Comparison of ENCODE assay signal across 37 cellular contexts in the genomic region with DNA sequence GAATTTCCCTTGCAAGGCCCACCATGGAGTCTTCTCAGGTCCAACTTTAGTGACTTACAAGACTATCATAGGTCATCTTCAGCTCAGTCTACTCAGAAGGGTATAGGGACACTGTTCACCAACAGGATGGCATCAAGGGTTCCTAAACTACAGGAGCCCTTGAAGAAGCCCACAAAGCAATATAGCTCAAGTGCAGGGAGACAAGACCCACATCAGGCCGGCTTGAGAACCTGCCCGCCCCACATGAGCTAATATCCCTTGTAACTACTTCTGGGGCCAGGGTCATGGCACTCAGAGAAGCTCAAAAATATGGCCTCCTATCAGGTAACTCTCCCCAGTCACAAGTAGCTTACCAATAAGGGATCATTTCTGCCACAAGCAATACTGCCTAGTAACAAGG.
A peak's percentile ranks its signal among the peaks of the same experiment; 100 is the strongest.
DNase-seq lines count a peak whose midpoint lies in the region; ATAC-seq, FAIRE-seq and TF ChIP-seq lines count a peak whose summit lies in the region.
"Had no signal": no experiment of that assay in that cellular context is flagged by ENCODE, and none has a peak within 500 bp of the region (broad histone marks: within the 10 kb centered on the region; RNA-seq: fewer than 3 reads in every experiment).

No MANE protein-coding gene starts in this region.

- H3K36me3 ChIP-seq in right atrium auricular region (no peaks in the 10 kb centered on the region), esophagus muscularis mucosa (no peaks in the 10 kb centered on the region), lung (ENCODE audit: control insufficient read depth in 2 of 2, insufficient read depth in 2 of 2, low read length in 2 of 2) (no peaks in the 10 kb centered on the region), kidney (ENCODE audit: control insufficient read depth in 1 of 2, insufficient read depth in 2 of 2, low read length in 2 of 2) (no peaks in the 10 kb centered on the region)
- H3K36me3 ChIP-seq: BE2C; BLaER1; BLaER1 treated with 17β-estradiol and CSF1 and Interleukin-3, amounts not matched to agents 10 nM and 100 nM had no signal

- H3K4me3 ChIP-seq in right atrium auricular region = no peak overlapping the region
- no peak overlapping the region for H3K4me3 ChIP-seq in esophagus muscularis mucosa
- no peak overlapping the region for H3K4me3 ChIP-seq in lung
- no peak overlapping the region for H3K4me3 ChIP-seq in kidney (ENCODE audit: low read length in 2 of 2)
- H3K4me3 ChIP-seq: A549; BLaER1; BLaER1 treated with 17β-estradiol and CSF1 and Interleukin-3, amounts not matched to agents 10 nM and 100 nM had no signal

- no peak for TF ChIP-seq CTCF in activated CD8-positive, alpha-beta T cell treated with anti-CD3 and anti-CD28 coated beads for 36 hours (IDR thresholded peaks at IDR 0.05)
- no peak for TF ChIP-seq CTCF in right atrium auricular region (IDR thresholded peaks at IDR 0.05)
- no peak for TF ChIP-seq CTCF in esophagus muscularis mucosa (IDR thresholded peaks at IDR 0.05)
- TF ChIP-seq CTCF in lung (IDR thresholded peaks at IDR 0.05; ENCODE audit: control extremely low read depth, extremely low read depth) = no peak
- no peak for TF ChIP-seq CTCF in kidney (IDR thresholded peaks at IDR 0.05; ENCODE audit: borderline replicate concordance, extremely low read depth, insufficient read depth)

- peak; percentile 1 for DNase-seq in activated CD8-positive, alpha-beta T cell treated with anti-CD3 and anti-CD28 coated beads, Interleukin-2, amount 10 ng/mL, durations not matched to agents 7 days and 5 days
- no peak for DNase-seq in activated CD8-positive, alpha-beta T cell treated with anti-CD3 and anti-CD28 coated beads for 36 hours
- peak; percentile 48 for DNase-seq in right atrium auricular region (ENCODE audit: low spot score)
- DNase-seq in Right ventricle myocardium superior = no peak
- DNase-seq in esophagus muscularis mucosa (ENCODE audit: extremely low spot score) = peak; percentile 66
- DNase-seq in lung (ENCODE audit: low spot score) = peak; percentile 13
- DNase-seq in kidney = no peak
- DNase-seq: 8988T; ACHN; AML-193; BE2C; C1 segment of cervical spinal cord; Caco-2; Calu3; CD4-positive, alpha-beta memory T cell; CD4-positive, alpha-beta T cell; CD4-positive, CD25-positive, alpha-beta regulatory T cell; CD8-positive, alpha-beta memory T cell; CD8-positive, alpha-beta T cell; COR-L47; DMS 273 treated with DMSO at 0.1 percent for 48 hours; DMS153; DMS53; DMS79; DMS79 treated with DMSO at 0.1 percent for 48 hours; DND-41; EL had no signal

- intact Hi-C loops in activated CD8-positive, alpha-beta T cell treated with anti-CD3 and anti-CD28 coated beads for 36 hours (cut with micrococcal nuclease) = no loop called here
- intact Hi-C loops in Right ventricle myocardium superior (cut with DNase I) (no loop called here), esophagus muscularis mucosa (cut with DNase I) (no loop called here), kidney (cut with DNase I) (no loop called here)

- H3K4me1 Mint-ChIP-seq in activated CD8-positive, alpha-beta T cell treated with anti-CD3 and anti-CD28 coated beads, Interleukin-2, amount 10 ng/mL, durations not matched to agents 7 days and 5 days (ENCODE audit: low read depth) = no peaks in the 10 kb centered on the region
- H3K4me1 Mint-ChIP-seq in activated CD8-positive, alpha-beta T cell treated with anti-CD3 and anti-CD28 coated beads for 36 hours (ENCODE audit: low read depth) = no peaks in the 10 kb centered on the region
- H3K4me1 Mint-ChIP-seq: B cell; CD4-positive, alpha-beta memory T cell; CD4-positive, CD25-positive, alpha-beta regulatory T cell; CD8-positive, alpha-beta memory T cell had no signal

- POLR2A ChIA-PET in activated CD8-positive, alpha-beta T cell treated with anti-CD3 and anti-CD28 coated beads, Interleukin-2, amount 10 ng/mL, durations not matched to agents 7 days and 5 days (lab: Charles Lee) = no interaction called here
- POLR2A ChIA-PET in activated CD8-positive, alpha-beta T cell treated with anti-CD3 and anti-CD28 coated beads for 36 hours (lab: Charles Lee) = no interaction called here

- no peak overlapping the region for H3K9ac ChIP-seq in kidney (ENCODE audit: low read length in 2 of 2)
- H3K9ac ChIP-seq: BLaER1; BLaER1 treated with 17β-estradiol and CSF1 and Interleukin-3, amounts not matched to agents 10 nM and 100 nM had no signal

- no peak for TF ChIP-seq EP300 in esophagus muscularis mucosa (IDR thresholded peaks at IDR 0.05)

- H3K27ac Mint-ChIP-seq in activated CD8-positive, alpha-beta T cell treated with anti-CD3 and anti-CD28 coated beads, Interleukin-2, amount 10 ng/mL, durations not matched to agents 7 days and 5 days = no peak overlapping the region
- no peak overlapping the region for H3K27ac Mint-ChIP-seq in activated CD8-positive, alpha-beta T cell treated with anti-CD3 and anti-CD28 coated beads for 36 hours
- H3K27ac Mint-ChIP-seq: B cell; CD14-positive monocyte; CD4-positive, alpha-beta memory T cell; CD4-positive, alpha-beta T cell; CD4-positive, CD25-positive, alpha-beta regulatory T cell; CD8-positive, alpha-beta memory T cell; CD8-positive, alpha-beta T cell had no signal

- H3K27me3 Mint-ChIP-seq in activated CD8-positive, alpha-beta T cell treated with anti-CD3 and anti-CD28 coated beads, Interleukin-2, amount 10 ng/mL, durations not matched to agents 7 days and 5 days (ENCODE audit: low read depth) = peaks cover 8% of the 10 kb centered on the region
- H3K27me3 Mint-ChIP-seq in activated CD8-positive, alpha-beta T cell treated with anti-CD3 and anti-CD28 coated beads for 36 hours = peaks cover 7% of the 10 kb centered on the region

- no peak for ATAC-seq in activated CD8-positive, alpha-beta T cell treated with anti-CD3 and anti-CD28 coated beads, Interleukin-2, amount 10 ng/mL, durations not matched to agents 7 days and 5 days
- no peak for ATAC-seq in activated CD8-positive, alpha-beta T cell treated with anti-CD3 and anti-CD28 coated beads for 36 hours
- ATAC-seq in Right ventricle myocardium superior (ENCODE audit: poor library complexity) (no peak), lung (ENCODE audit: insufficient read depth, low FRiP score) (no peak), GM21717 (IDR thresholded peaks at IDR 0.05; ENCODE audit: unreplicated experiment) (no peak)
- ATAC-seq: A549; CD8-positive, alpha-beta T cell had no signal

- H3K9me3 Mint-ChIP-seq in activated CD8-positive, alpha-beta T cell treated with anti-CD3 and anti-CD28 coated beads, Interleukin-2, amount 10 ng/mL, durations not matched to agents 7 days and 5 days (ENCODE audit: insufficient read depth) = no peaks in the 10 kb centered on the region
- H3K9me3 Mint-ChIP-seq in activated CD8-positive, alpha-beta T cell treated with anti-CD3 and anti-CD28 coated beads for 36 hours = no peaks in the 10 kb centered on the region
- H3K9me3 Mint-ChIP-seq: CD4-positive, alpha-beta T cell; CD8-positive, alpha-beta T cell had no signal

- H3K4me3 Mint-ChIP-seq in activated CD8-positive, alpha-beta T cell treated with anti-CD3 and anti-CD28 coated beads, Interleukin-2, amount 10 ng/mL, durations not matched to agents 7 days and 5 days = no peak overlapping the region
- no peak overlapping the region for H3K4me3 Mint-ChIP-seq in activated CD8-positive, alpha-beta T cell treated with anti-CD3 and anti-CD28 coated beads for 36 hours
- H3K4me3 Mint-ChIP-seq: B cell; CD14-positive monocyte; CD4-positive, alpha-beta memory T cell; CD4-positive, alpha-beta T cell; CD4-positive, CD25-positive, alpha-beta regulatory T cell; CD8-positive, alpha-beta memory T cell; CD8-positive, alpha-beta T cell had no signal

- H3K27me3 ChIP-seq in right atrium auricular region (no peaks in the 10 kb centered on the region), esophagus muscularis mucosa (no peaks in the 10 kb centered on the region), lung (ENCODE audit: control insufficient read depth, insufficient read depth) (no peaks in the 10 kb centered on the region)
- H3K27me3 ChIP-seq: BE2C; BLaER1; BLaER1 treated with 17β-estradiol and CSF1 and Interleukin-3, amounts not matched to agents 10 nM and 100 nM had no signal

- H3K9me3 ChIP-seq in right atrium auricular region = no peaks in the 10 kb centered on the region
- H3K9me3 ChIP-seq in esophagus muscularis mucosa = peaks cover 0 to 6% (median 0%) of the 10 kb centered on the region in 4 donors
- H3K9me3 ChIP-seq in lung (ENCODE audit: control insufficient read depth in 2 of 2, insufficient read depth in 1 of 2, low read length in 1 of 2) = peaks cover 0 to 2% of the 10 kb centered on the region in 2 donors
- no peaks in the 10 kb centered on the region for H3K9me3 ChIP-seq in kidney (ENCODE audit: control insufficient read depth in 1 of 2, low read length in 2 of 2)
- H3K9me3 ChIP-seq: A549, BE2C, BLaER1, Caco-2 had no signal

- FAIRE-seq in kidney (lab: Jason Lieb, UNC) = no peak
- FAIRE-seq: A204.1, A549, D721Med had no signal

- no peak for TF ChIP-seq POLR2A in esophagus muscularis mucosa (IDR thresholded peaks at IDR 0.05; ENCODE audit: low read depth)

- WGBS in esophagus muscularis mucosa = 65% methylated on average over 2 of the region's 2 CpGs
- 96 to 100% methylated on average over 2 of the region's 2 CpGs for WGBS in lung, 2 donors

- CTCF ChIA-PET in activated CD8-positive, alpha-beta T cell treated with anti-CD3 and anti-CD28 coated beads, Interleukin-2, amount 10 ng/mL, durations not matched to agents 7 days and 5 days (lab: Charles Lee) = no interaction called here
- CTCF ChIA-PET in activated CD8-positive, alpha-beta T cell treated with anti-CD3 and anti-CD28 coated beads for 36 hours (lab: Charles Lee) = interaction anchor here (1.1 to 1.2 kb wide), 2 partner anchors 9 to 18 kb away, joined by 3 to 5 read pairs; no protein-coding TSS in a partner anchor

- H3K27ac ChIP-seq in right atrium auricular region (no peak overlapping the region), esophagus muscularis mucosa (replicated peaks in 1 of 4) (no peak overlapping the region), lung (ENCODE audit: low read depth in 1 of 2, low read length in 1 of 2) (no peak overlapping the region), kidney (ENCODE audit: low read depth in 2 of 2, low read length in 2 of 2) (no peak overlapping the region)
- H3K27ac ChIP-seq: 22Rv1; A549; BLaER1; BLaER1 treated with 17β-estradiol and CSF1 and Interleukin-3, amounts not matched to agents 10 nM and 100 nM; C4-2B had no signal

- no peaks in the 10 kb centered on the region for H3K4me1 ChIP-seq in right atrium auricular region
- H3K4me1 ChIP-seq in esophagus muscularis mucosa = no peaks in the 10 kb centered on the region
- no peaks in the 10 kb centered on the region for H3K4me1 ChIP-seq in lung (ENCODE audit: control insufficient read depth in 2 of 2, insufficient read depth in 2 of 2, low read length in 2 of 2)
- H3K4me1 ChIP-seq in kidney (ENCODE audit: control insufficient read depth in 1 of 2, insufficient read depth in 1 of 2, low read depth in 1 of 2, low read length in 2 of 2) = no peaks in the 10 kb centered on the region
- H3K4me1 ChIP-seq: A549, Caco-2 had no signal

- no peaks in the 10 kb centered on the region for H3K36me3 Mint-ChIP-seq in activated CD8-positive, alpha-beta T cell treated with anti-CD3 and anti-CD28 coated beads, Interleukin-2, amount 10 ng/mL, durations not matched to agents 7 days and 5 days (ENCODE audit: low read depth)
- H3K36me3 Mint-ChIP-seq in activated CD8-positive, alpha-beta T cell treated with anti-CD3 and anti-CD28 coated beads for 36 hours (ENCODE audit: low read depth) = no peaks in the 10 kb centered on the region
- H3K36me3 Mint-ChIP-seq: CD14-positive monocyte; CD4-positive, CD25-positive, alpha-beta regulatory T cell; CD8-positive, alpha-beta memory T cell; CD8-positive, alpha-beta T cell had no signal

Comparison
In these comparisons a context has a peak if more than half of its experiments do, and no peak if none do; other contexts are left out.
1. DNase-seq: peak in activated CD8-positive, alpha-beta T cell treated with anti-CD3 and anti-CD28 coated beads, Interleukin-2, amount 10 ng/mL, durations not matched to agents 7 days and 5 days (single experiment), right atrium auricular region (single experiment), esophagus muscularis mucosa (single experiment) and lung (single experiment); none in activated CD8-positive, alpha-beta T cell treated with anti-CD3 and anti-CD28 coated beads for 36 hours (single experiment), Right ventricle myocardium superior (single experiment) and kidney (single experiment).